In genomic region chr15:44726568-44727461, GRCh38 we compare ENCODE assay signal across 8 cellular contexts. TPM values are rescaled to one million over a fixed set of nuclear protein-coding genes. Genes with fewer than 3 reads are reported as not detected.
DNase-seq lines count a peak whose midpoint lies in the region; ATAC-seq and TF ChIP-seq lines count a peak whose summit lies in the region.

No MANE protein-coding gene starts in this region.

- peaks cover 0 to 2% (median 0%) of the 10 kb centered on the region in 3 donors for H3K36me3 Mint-ChIP-seq in immature natural killer cell

- peak; percentile 96 for TF ChIP-seq POLR2A in GM19099 (IDR thresholded peaks at IDR 0.05; ENCODE audit: extremely low read depth, insufficient read length, low read depth)

- peak overlapping the region; percentile 97 to 100 (median 100) for H3K27ac Mint-ChIP-seq in immature natural killer cell

- H3K4me2 ChIP-seq in BLaER1 treated with 17β-estradiol and CSF1 and Interleukin-3, amounts not matched to agents 10 nM and 100 nM, result peak overlapping the region; percentile 78 to 95 (median 86)

- H3K27ac ChIP-seq in BLaER1 treated with 17β-estradiol and CSF1 and Interleukin-3, amounts not matched to agents 10 nM and 100 nM, result peak overlapping the region; percentile 82 to 97 (median 90); a peak in 21 of 22 replicates

- TF ChIP-seq CTCF in astrocyte of the cerebellum (IDR thresholded peaks at IDR 0.05; ENCODE audit: low read depth, low read length, missing control alignments), result peak; percentile 6

- no peaks in the 10 kb centered on the region for H4K20me1 ChIP-seq in BLaER1 treated with 17β-estradiol and CSF1 and Interleukin-3, amounts not matched to agents 10 nM and 100 nM

- H3K4me1 Mint-ChIP-seq in immature natural killer cell, result peaks cover 82 to 87% of the 10 kb centered on the region in 2 donors

- peak; percentile 84 for DNase-seq in SW480 (ENCODE audit: low spot score)
- peak; percentile 76 for DNase-seq in astrocyte of the cerebellum (ENCODE audit: low read depth)
- peak; percentile 84 to 89 (median 88) for DNase-seq in immature natural killer cell
- peak; percentile 52 to 61 for DNase-seq in stimulated activated CD8-positive, alpha-beta memory T cell treated with anti-CD3 and anti-CD28 coated beads, Interleukin-15, amount 100 ng/mL, for 48 hours (ENCODE audit: low read depth in 2 of 2)
- no peak for DNase-seq in NCI-H1105 treated with DMSO at 0.1 percent for 48 hours (lab: John Stamatoyannopoulos, UW)

- H3K4me1 ChIP-seq in BLaER1 treated with 17β-estradiol and CSF1 and Interleukin-3, amounts not matched to agents 10 nM and 100 nM, result peaks cover 60 to 82% (median 75%) of the 10 kb centered on the region in 10 experiments

- no peaks in the 10 kb centered on the region for H3K9me3 Mint-ChIP-seq in immature natural killer cell

- H3K36me3 ChIP-seq in BLaER1 treated with 17β-estradiol and CSF1 and Interleukin-3, amounts not matched to agents 10 nM and 100 nM, result peaks cover 0 to 9% (median 6%) of the 10 kb centered on the region in 11 experiments; a peak in 11 of 22 replicates

- ATAC-seq in HG03439 (IDR thresholded peaks at IDR 0.05; ENCODE audit: unreplicated experiment), result peak; percentile 26

- no peaks in the 10 kb centered on the region for H3K27me3 ChIP-seq in BLaER1 treated with 17β-estradiol and CSF1 and Interleukin-3, amounts not matched to agents 10 nM and 100 nM

- in situ Hi-C loops in astrocyte of the cerebellum (cut with HindIII; ENCODE audit: low sequenced_read_pairs), result no loop called here

- peak overlapping the region in 9 of 10 experiments; percentile 16 to 57 (median 45); a peak in 15 of 20 replicates for H3K4me3 ChIP-seq in BLaER1 treated with 17β-estradiol and CSF1 and Interleukin-3, amounts not matched to agents 10 nM and 100 nM
- H3K4me3 ChIP-seq in astrocyte of the cerebellum (ENCODE audit: low read depth, low read length), result no peak overlapping the region

- no peaks in the 10 kb centered on the region for H3K9me3 ChIP-seq in BLaER1 treated with 17β-estradiol and CSF1 and Interleukin-3, amounts not matched to agents 10 nM and 100 nM (replicated peaks in 1 of 11)

- H3K9ac ChIP-seq in BLaER1 treated with 17β-estradiol and CSF1 and Interleukin-3, amounts not matched to agents 10 nM and 100 nM, result peak overlapping the region; percentile 67 to 95 (median 88); a peak in 21 of 22 replicates

- H3K4me3 Mint-ChIP-seq in immature natural killer cell, result peak overlapping the region; percentile 86 to 100 (median 99)

- peaks cover 14 to 27% (median 26%) of the 10 kb centered on the region in 3 donors for H3K27me3 Mint-ChIP-seq in immature natural killer cell (ENCODE audit: low read depth in 3 of 3)

RNA-seq across cellular contexts. Expression of gene TRIM69, which starts 9.5 kb away (rescaled TPM):
- polyA plus RNA-seq in immature natural killer cell, result 10 to 100 TPM; 14.9 to 23.4 (median 19.0) TPM

RNA-seq across cellular contexts. Expression of gene B2M, which starts 15.5 kb away (rescaled TPM):
- over 10,000 TPM; 41,154 to 70,702 (median 45,494) TPM for polyA plus RNA-seq in immature natural killer cell

RNA-seq across cellular contexts. Expression of gene PATL2, which starts 15.7 kb away (rescaled TPM):
- 10 to 100 TPM; 24.8 to 49.1 (median 41.4) TPM for polyA plus RNA-seq in immature natural killer cell
